Comparison of ENCODE assay signal across 1 cellular context in genomic region chr1:155003766-155004351, GRCh38.
A peak's percentile ranks its signal among the peaks of the same experiment; 100 is the strongest.
TF ChIP-seq lines count a peak whose summit lies in the region.

No MANE protein-coding gene starts in this region.

TF ChIP-seq in HepG2, 621 proteins besides CTCF, POLR2A, EP300 and RAD21 (continued from another document and continues in another):
- TF ChIP-seq ZNF512 (CRISPR knock-in tag; IDR thresholded peaks at IDR 0.05), result no peak
- no peak for TF ChIP-seq HBP1 (CRISPR knock-in tag; IDR thresholded peaks at IDR 0.05; ENCODE audit: low read depth)
- no peak for TF ChIP-seq SNAI1 (CRISPR knock-in tag; IDR thresholded peaks at IDR 0.05; ENCODE audit: borderline replicate concordance)
- no peak for TF ChIP-seq PRMT3 (CRISPR knock-in tag; IDR thresholded peaks at IDR 0.05; ENCODE audit: borderline replicate concordance, low read depth)
- no peak for TF ChIP-seq RBAK (CRISPR knock-in tag; IDR thresholded peaks at IDR 0.05)
- TF ChIP-seq DZIP1 (CRISPR knock-in tag; IDR thresholded peaks at IDR 0.05), result no peak
- no peak for TF ChIP-seq RXRA (CRISPR knock-in tag; IDR thresholded peaks at IDR 0.05)
- no peak for TF ChIP-seq ZKSCAN5 (CRISPR knock-in tag; IDR thresholded peaks at IDR 0.05)
- no peak for TF ChIP-seq ZNF629 (CRISPR knock-in tag; conservative IDR thresholded peaks at IDR 0.05)
- TF ChIP-seq MLLT10 (CRISPR knock-in tag; IDR thresholded peaks at IDR 0.05), result no peak
- 0 out of 2 replicates have a peak, but pooled peaks have one; percentile 20 for TF ChIP-seq CBFB (CRISPR knock-in tag; IDR thresholded peaks at IDR 0.05)
- TF ChIP-seq MZF1 (CRISPR knock-in tag; IDR thresholded peaks at IDR 0.05; ENCODE audit: borderline replicate concordance), result no peak
- no peak for TF ChIP-seq ZNF607 (CRISPR knock-in tag; IDR thresholded peaks at IDR 0.05; ENCODE audit: borderline replicate concordance)
- no peak for TF ChIP-seq MTF2 (CRISPR knock-in tag; IDR thresholded peaks at IDR 0.05; ENCODE audit: borderline replicate concordance)
- no peak for TF ChIP-seq SOX13 (IDR thresholded peaks at IDR 0.05)
- TF ChIP-seq SOX13 (CRISPR knock-in tag; conservative IDR thresholded peaks at IDR 0.05 in 1 of 2, IDR thresholded peaks at IDR 0.05 in 1 of 2), result peak in 1 of 2 experiments; percentile 49; a peak in 1 of 4 replicates
- peak; percentile 35; the same call in 1 of the 2 replicates for TF ChIP-seq NR2C2 (CRISPR knock-in tag; IDR thresholded peaks at IDR 0.05; ENCODE audit: borderline replicate concordance)
- TF ChIP-seq BORCS8-MEF2B (CRISPR knock-in tag; IDR thresholded peaks at IDR 0.05), result peak; percentile 25; the same call in 1 of the 2 replicates
- no peak for TF ChIP-seq SRSF4 (IDR thresholded peaks at IDR 0.05; ENCODE audit: low read depth, low read length, poor library complexity, severe bottlenecking)
- TF ChIP-seq HMG20B (CRISPR knock-in tag; conservative IDR thresholded peaks at IDR 0.05), result no peak
- TF ChIP-seq ZNF691 (CRISPR knock-in tag; IDR thresholded peaks at IDR 0.05; ENCODE audit: borderline replicate concordance, low read depth), result no peak
- no peak for TF ChIP-seq CENPBD1 (CRISPR knock-in tag; IDR thresholded peaks at IDR 0.05; ENCODE audit: borderline replicate concordance, low read depth)
- no peak for TF ChIP-seq SOX6 (IDR thresholded peaks at IDR 0.05)
- no peak for TF ChIP-seq SOX6 (CRISPR knock-in tag; IDR thresholded peaks at IDR 0.05)
- TF ChIP-seq HOXA7 (CRISPR knock-in tag; IDR thresholded peaks at IDR 0.05), result no peak
- TF ChIP-seq CSRNP1 (CRISPR knock-in tag; IDR thresholded peaks at IDR 0.05), result peak; percentile 82; the same call in 1 of the 2 replicates
- no peak; the same call in 1 of the 2 replicates for TF ChIP-seq ZBTB7A (CRISPR knock-in tag; IDR thresholded peaks at IDR 0.05)
- no peak for TF ChIP-seq ZNF17 (CRISPR knock-in tag; IDR thresholded peaks at IDR 0.05)
- TF ChIP-seq SALL1 (CRISPR knock-in tag; IDR thresholded peaks at IDR 0.05), result peak; percentile 33; the same call in 1 of the 2 replicates
- TF ChIP-seq MTA1 (CRISPR knock-in tag; IDR thresholded peaks at IDR 0.05; ENCODE audit: borderline replicate concordance), result peak; percentile 64; the same call in 1 of the 2 replicates
- no peak for TF ChIP-seq ZNF589 (CRISPR knock-in tag; conservative IDR thresholded peaks at IDR 0.05)
- no peak for TF ChIP-seq ZBTB3 (CRISPR knock-in tag; IDR thresholded peaks at IDR 0.05; ENCODE audit: borderline replicate concordance, low read depth)
- peak; percentile 80 for TF ChIP-seq DMAP1 (CRISPR knock-in tag; IDR thresholded peaks at IDR 0.05)
- no peak for TF ChIP-seq ZNF570 (CRISPR knock-in tag; IDR thresholded peaks at IDR 0.05; ENCODE audit: borderline replicate concordance)
- no peak for TF ChIP-seq AHR (CRISPR knock-in tag; IDR thresholded peaks at IDR 0.05)
- TF ChIP-seq TFE3 (CRISPR knock-in tag; IDR thresholded peaks at IDR 0.05), result 0 out of 2 replicates have a peak, but pooled peaks have one; percentile 26
- no peak for TF ChIP-seq SAFB2 (CRISPR knock-in tag; IDR thresholded peaks at IDR 0.05; ENCODE audit: borderline replicate concordance, low read depth)
- TF ChIP-seq RNF2 (conservative IDR thresholded peaks at IDR 0.05; ENCODE audit: low read depth), result no peak
- no peak for TF ChIP-seq DNMT1 (CRISPR knock-in tag; IDR thresholded peaks at IDR 0.05)
- 0 out of 2 replicates have a peak, but pooled peaks have one; percentile 27 for TF ChIP-seq ZNF558 (CRISPR knock-in tag; IDR thresholded peaks at IDR 0.05; ENCODE audit: borderline replicate concordance)
- no peak for TF ChIP-seq JARID2 (CRISPR knock-in tag; IDR thresholded peaks at IDR 0.05; ENCODE audit: insufficient replicate concordance)
- TF ChIP-seq KAT2B (IDR thresholded peaks at IDR 0.05; ENCODE audit: borderline replicate concordance, low read depth, low read length), result no peak
- TF ChIP-seq PRDM15 (CRISPR knock-in tag; IDR thresholded peaks at IDR 0.05), result no peak
- TF ChIP-seq ZNF605 (CRISPR knock-in tag; IDR thresholded peaks at IDR 0.05), result 0 out of 2 replicates have a peak, but pooled peaks have one; percentile 13
- no peak for TF ChIP-seq FOXJ3 (CRISPR knock-in tag; IDR thresholded peaks at IDR 0.05; ENCODE audit: borderline replicate concordance)
- no peak for TF ChIP-seq XRCC5 (optimal IDR thresholded peaks at IDR 0.05; ENCODE audit: low read length)
- no peak for TF ChIP-seq POLR2AphosphoS2 (IDR thresholded peaks at IDR 0.05; ENCODE audit: low read depth, low read length)
- no peak; the same call in 1 of the 2 replicates for TF ChIP-seq KDM2A (CRISPR knock-in tag; IDR thresholded peaks at IDR 0.05; ENCODE audit: borderline replicate concordance, low read depth)
- TF ChIP-seq ZNF878 (CRISPR knock-in tag; IDR thresholded peaks at IDR 0.05), result 0 out of 2 replicates have a peak, but pooled peaks have one; percentile 6
- peak; percentile 52; the same call in 1 of the 2 replicates for TF ChIP-seq SRF (IDR thresholded peaks at IDR 0.05; ENCODE audit: low read depth, low read length)
- peak; percentile 70; the same call in 1 of the 2 replicates for TF ChIP-seq ARNT2 (CRISPR knock-in tag; IDR thresholded peaks at IDR 0.05; ENCODE audit: low read depth)
- TF ChIP-seq ZNF484 (CRISPR knock-in tag; IDR thresholded peaks at IDR 0.05; ENCODE audit: borderline replicate concordance, low read depth), result no peak
- no peak for TF ChIP-seq ZNF160 (CRISPR knock-in tag; IDR thresholded peaks at IDR 0.05)
- TF ChIP-seq PLSCR1 (CRISPR knock-in tag; IDR thresholded peaks at IDR 0.05; ENCODE audit: borderline replicate concordance), result no peak
- TF ChIP-seq HNF4A (CRISPR knock-in tag; IDR thresholded peaks at IDR 0.05), result peak; percentile 44
- no peak; the same call in 1 of the 2 replicates for TF ChIP-seq ZIK1 (CRISPR knock-in tag; IDR thresholded peaks at IDR 0.05; ENCODE audit: borderline replicate concordance, low read depth)
- peak; percentile 17; the same call in 1 of the 2 replicates for TF ChIP-seq HDAC2 (CRISPR knock-in tag; IDR thresholded peaks at IDR 0.05)
- no peak for TF ChIP-seq ZNF703 (CRISPR knock-in tag; IDR thresholded peaks at IDR 0.05; ENCODE audit: borderline replicate concordance)
